Comparison of ENCODE assay signal across 10 cellular contexts in genomic region chr6:155881845-155882526, GRCh38.
DNase-seq lines count a peak whose midpoint lies in the region; ATAC-seq and TF ChIP-seq lines count a peak whose summit lies in the region.
"Had no signal": no experiment of that assay in that cellular context is flagged by ENCODE, and none has a peak within 500 bp of the region (broad histone marks: within the 10 kb centered on the region; RNA-seq: fewer than 3 reads in every experiment).

No MANE protein-coding gene starts in this region.

- TF ChIP-seq POLR2A in prostate gland (IDR thresholded peaks at IDR 0.05) (no peak), esophagus muscularis mucosa (IDR thresholded peaks at IDR 0.05; ENCODE audit: low read depth) (no peak)

- H3K27ac Mint-ChIP-seq in naive thymus-derived CD8-positive, alpha-beta T cell, result peak overlapping the region; percentile 41 to 91 (median 80)

- H3K27me3 Mint-ChIP-seq in naive thymus-derived CD8-positive, alpha-beta T cell, result no peaks in the 10 kb centered on the region
- H3K27me3 Mint-ChIP-seq: activated naive CD8-positive, alpha-beta T cell had no signal

- H3K4me3 ChIP-seq in prostate gland (no peak overlapping the region), esophagus muscularis mucosa (no peak overlapping the region)

- H3K36me3 ChIP-seq in prostate gland (no peaks in the 10 kb centered on the region), esophagus muscularis mucosa (no peaks in the 10 kb centered on the region)
- H3K36me3 ChIP-seq: neutrophil had no signal

- intact Hi-C loops in prostate gland (cut with DNase I), result no loop called here
- intact Hi-C loops in esophagus muscularis mucosa (cut with DNase I), result no loop called here

- H3K4me1 Mint-ChIP-seq in naive thymus-derived CD8-positive, alpha-beta T cell, result peaks cover 11 to 36% (median 31%) of the 10 kb centered on the region in 4 donors

- H3K4me1 ChIP-seq in prostate gland (replicated peaks), result no peaks in the 10 kb centered on the region
- peaks cover 3 to 22% (median 10%) of the 10 kb centered on the region in 4 donors for H3K4me1 ChIP-seq in esophagus muscularis mucosa

- H3K9me3 ChIP-seq in prostate gland, result no peaks in the 10 kb centered on the region
- no peaks in the 10 kb centered on the region for H3K9me3 ChIP-seq in esophagus muscularis mucosa
- H3K9me3 ChIP-seq: neutrophil had no signal

- POLR2A ChIA-PET in naive thymus-derived CD8-positive, alpha-beta T cell (lab: Charles Lee), result interaction anchor here (0.8 kb wide), 1 partner anchor 566 kb away, joined by 4 read pairs; no protein-coding TSS in a partner anchor

- DNase-seq in naive thymus-derived CD8-positive, alpha-beta T cell, result peak in 1 of 10 donors; percentile 3
- DNase-seq in prostate gland (ENCODE audit: low spot score), result no peak
- no peak for DNase-seq in putamen (ENCODE audit: low spot score)
- DNase-seq in DMS153 treated with DMSO at 0.1 percent for 48 hours (lab: John Stamatoyannopoulos, UW; ENCODE audit: unreplicated experiment), result no peak
- DNase-seq in esophagus muscularis mucosa (ENCODE audit: extremely low spot score), result no peak

- ATAC-seq in GM18870 (IDR thresholded peaks at IDR 0.05; ENCODE audit: unreplicated experiment) (peak; percentile 30), GM21529 (IDR thresholded peaks at IDR 0.05; ENCODE audit: unreplicated experiment) (peak; percentile 27), HG03175 (IDR thresholded peaks at IDR 0.05; ENCODE audit: unreplicated experiment) (peak; percentile 6)
- peak; percentile 20 to 45 for ATAC-seq in naive thymus-derived CD8-positive, alpha-beta T cell

- H3K27ac ChIP-seq in prostate gland (no peak overlapping the region), esophagus muscularis mucosa (replicated peaks in 1 of 4) (peak overlapping the region in 2 of 4 donors; percentile 22 to 35)
- H3K27ac ChIP-seq: neutrophil had no signal

- WGBS in prostate gland, result 70% methylated on average over 5 of the region's 5 CpGs
- WGBS in esophagus muscularis mucosa, result 84% methylated on average over 5 of the region's 5 CpGs

- H3K36me3 Mint-ChIP-seq in naive thymus-derived CD8-positive, alpha-beta T cell, result no peaks in the 10 kb centered on the region
- H3K36me3 Mint-ChIP-seq: activated naive CD8-positive, alpha-beta T cell had no signal

- H3K4me3 Mint-ChIP-seq in naive thymus-derived CD8-positive, alpha-beta T cell, result peak overlapping the region in 7 of 10 donors; percentile 4 to 37 (median 23)

- H3K27me3 ChIP-seq in prostate gland (replicated peaks; ENCODE audit: insufficient read depth), result no peaks in the 10 kb centered on the region
- no peaks in the 10 kb centered on the region for H3K27me3 ChIP-seq in esophagus muscularis mucosa
- H3K27me3 ChIP-seq: neutrophil had no signal

- TF ChIP-seq EP300 in esophagus muscularis mucosa (IDR thresholded peaks at IDR 0.05), result no peak

- TF ChIP-seq CTCF in prostate gland (IDR thresholded peaks at IDR 0.05) (no peak), esophagus muscularis mucosa (IDR thresholded peaks at IDR 0.05) (no peak)

- H3K9me3 Mint-ChIP-seq in naive thymus-derived CD8-positive, alpha-beta T cell, result peaks cover 0 to 3% (median 0%) of the 10 kb centered on the region in 9 donors
